In genomic region chr7:16934947-16935742, GRCh38 we compare ENCODE assay signal across 11 cellular contexts. TPM values are rescaled to one million over a fixed set of nuclear protein-coding genes. Genes with fewer than 3 reads are reported as not detected.
DNase-seq lines count a peak whose midpoint lies in the region; ATAC-seq and TF ChIP-seq lines count a peak whose summit lies in the region.
"Had no signal": no experiment of that assay in that cellular context is flagged by ENCODE, and none has a peak within 500 bp of the region (broad histone marks: within the 10 kb centered on the region; RNA-seq: fewer than 3 reads in every experiment).

No MANE protein-coding gene starts in this region.

- POLR2A ChIA-PET in activated CD4-positive, alpha-beta memory T cell treated with anti-CD3 and anti-CD28 coated beads for 36 hours (lab: Charles Lee): no interaction called here
- POLR2A ChIA-PET in activated CD4-positive, alpha-beta memory T cell treated with anti-CD3 and anti-CD28 coated beads, Interleukin-2, amount 10 ng/mL, durations not matched to agents 7 days and 5 days (lab: Charles Lee): no interaction called here

- no peaks in the 10 kb centered on the region for H3K9me3 Mint-ChIP-seq in activated CD4-positive, alpha-beta memory T cell treated with anti-CD3 and anti-CD28 coated beads for 36 hours
- no peaks in the 10 kb centered on the region for H3K9me3 Mint-ChIP-seq in activated CD4-positive, alpha-beta memory T cell treated with anti-CD3 and anti-CD28 coated beads, Interleukin-2, amount 10 ng/mL, durations not matched to agents 7 days and 5 days
- H3K9me3 Mint-ChIP-seq in endothelial cell (ENCODE audit: unreplicated experiment): no peaks in the 10 kb centered on the region
- H3K9me3 Mint-ChIP-seq: T-helper 1 cell treated with Interleukin-12 subunit alpha and Interleukin-12 subunit beta and Interleukin-4 antibody, amounts not matched to agents 30 μg/mL and 1 μg/mL, for 36 hours had no signal

- peaks cover under 1% of the 10 kb centered on the region for H3K27me3 Mint-ChIP-seq in activated CD4-positive, alpha-beta memory T cell treated with anti-CD3 and anti-CD28 coated beads for 36 hours
- H3K27me3 Mint-ChIP-seq in activated CD4-positive, alpha-beta memory T cell treated with anti-CD3 and anti-CD28 coated beads, Interleukin-2, amount 10 ng/mL, durations not matched to agents 7 days and 5 days: peaks cover under 1% of the 10 kb centered on the region
- peaks cover 4% of the 10 kb centered on the region for H3K27me3 Mint-ChIP-seq in endothelial cell (ENCODE audit: unreplicated experiment)

- peak; percentile 39 for DNase-seq in activated CD4-positive, alpha-beta memory T cell treated with anti-CD3 and anti-CD28 coated beads for 36 hours
- DNase-seq in activated CD4-positive, alpha-beta memory T cell treated with anti-CD3 and anti-CD28 coated beads, Interleukin-2, amount 10 ng/mL, durations not matched to agents 7 days and 5 days: no peak
- DNase-seq in M059J (ENCODE audit: low read depth): peak; percentile 39
- DNase-seq in endothelial cell (ENCODE audit: low spot score): no peak
- peak; percentile 36 for DNase-seq in stimulated activated CD8-positive, alpha-beta memory T cell treated with anti-CD3 and anti-CD28 coated beads, Interleukin-4, amount 100 ng/mL, for 48 hours
- no peak for DNase-seq in CD1c-positive myeloid dendritic cell (ENCODE audit: extremely low spot score)
- DNase-seq: psoas muscle had no signal

- peaks cover 50% of the 10 kb centered on the region for H3K4me1 Mint-ChIP-seq in activated CD4-positive, alpha-beta memory T cell treated with anti-CD3 and anti-CD28 coated beads for 36 hours (ENCODE audit: low read depth)
- peaks cover 31% of the 10 kb centered on the region for H3K4me1 Mint-ChIP-seq in activated CD4-positive, alpha-beta memory T cell treated with anti-CD3 and anti-CD28 coated beads, Interleukin-2, amount 10 ng/mL, durations not matched to agents 7 days and 5 days
- H3K4me1 Mint-ChIP-seq in endothelial cell (ENCODE audit: unreplicated experiment): peaks cover 36% of the 10 kb centered on the region

- ATAC-seq in HG02981 (IDR thresholded peaks at IDR 0.05; ENCODE audit: unreplicated experiment) (no peak), HG03139 (IDR thresholded peaks at IDR 0.05; ENCODE audit: unreplicated experiment) (no peak)
- ATAC-seq: psoas muscle had no signal

- intact Hi-C loops in activated CD4-positive, alpha-beta memory T cell treated with anti-CD3 and anti-CD28 coated beads for 36 hours (cut with micrococcal nuclease): no loop called here

- H3K4me3 Mint-ChIP-seq in activated CD4-positive, alpha-beta memory T cell treated with anti-CD3 and anti-CD28 coated beads for 36 hours: no peak overlapping the region
- H3K4me3 Mint-ChIP-seq in activated CD4-positive, alpha-beta memory T cell treated with anti-CD3 and anti-CD28 coated beads, Interleukin-2, amount 10 ng/mL, durations not matched to agents 7 days and 5 days: no peak overlapping the region
- H3K4me3 Mint-ChIP-seq in endothelial cell (ENCODE audit: unreplicated experiment): no peak overlapping the region
- H3K4me3 Mint-ChIP-seq: T-helper 1 cell treated with Interleukin-12 subunit alpha and Interleukin-12 subunit beta and Interleukin-4 antibody, amounts not matched to agents 30 μg/mL and 1 μg/mL, for 36 hours had no signal

- CTCF ChIA-PET in activated CD4-positive, alpha-beta memory T cell treated with anti-CD3 and anti-CD28 coated beads for 36 hours (lab: Charles Lee): interaction anchor here (1.0 kb wide), 1 partner anchor 17 kb away, joined by 3 read pairs; no protein-coding TSS in a partner anchor
- CTCF ChIA-PET in activated CD4-positive, alpha-beta memory T cell treated with anti-CD3 and anti-CD28 coated beads, Interleukin-2, amount 10 ng/mL, durations not matched to agents 7 days and 5 days (lab: Charles Lee): no interaction called here

- H3K27ac Mint-ChIP-seq in activated CD4-positive, alpha-beta memory T cell treated with anti-CD3 and anti-CD28 coated beads for 36 hours: no peak overlapping the region
- no peak overlapping the region for H3K27ac Mint-ChIP-seq in activated CD4-positive, alpha-beta memory T cell treated with anti-CD3 and anti-CD28 coated beads, Interleukin-2, amount 10 ng/mL, durations not matched to agents 7 days and 5 days
- H3K27ac Mint-ChIP-seq in endothelial cell (ENCODE audit: unreplicated experiment): peak overlapping the region; percentile 81
- H3K27ac Mint-ChIP-seq: T-helper 1 cell treated with Interleukin-12 subunit alpha and Interleukin-12 subunit beta and Interleukin-4 antibody, amounts not matched to agents 30 μg/mL and 1 μg/mL, for 36 hours had no signal

- TF ChIP-seq CTCF in endothelial cell (IDR thresholded peaks at IDR 0.05; ENCODE audit: unreplicated experiment): no peak

- H3K36me3 Mint-ChIP-seq in activated CD4-positive, alpha-beta memory T cell treated with anti-CD3 and anti-CD28 coated beads for 36 hours: no peaks in the 10 kb centered on the region
- no peaks in the 10 kb centered on the region for H3K36me3 Mint-ChIP-seq in activated CD4-positive, alpha-beta memory T cell treated with anti-CD3 and anti-CD28 coated beads, Interleukin-2, amount 10 ng/mL, durations not matched to agents 7 days and 5 days (ENCODE audit: low read depth)
- no peaks in the 10 kb centered on the region for H3K36me3 Mint-ChIP-seq in endothelial cell (ENCODE audit: low read depth, unreplicated experiment)

RNA-seq across cellular contexts. Expression of gene AGR3, which starts 53.4 kb away (rescaled TPM):
- total RNA-seq in activated CD4-positive, alpha-beta memory T cell treated with anti-CD3 and anti-CD28 coated beads for 36 hours: not detected
- not detected for total RNA-seq in activated CD4-positive, alpha-beta memory T cell treated with anti-CD3 and anti-CD28 coated beads, Interleukin-2, amount 10 ng/mL, durations not matched to agents 7 days and 5 days
- not detected in 2 replicates for total RNA-seq in M059J (2014; rRNA removed; shearing (Covaris generic))
- total RNA-seq in endothelial cell (ENCODE audit: unreplicated experiment): not detected
- total RNA-seq: glomerular endothelial cell, psoas muscle had no signal

Comparison
In these comparisons a context has a peak if more than half of its experiments do, and no peak if none do; other contexts are left out.
1. DNase-seq: peak in activated CD4-positive, alpha-beta memory T cell treated with anti-CD3 and anti-CD28 coated beads for 36 hours (single experiment), M059J (single experiment) and stimulated activated CD8-positive, alpha-beta memory T cell treated with anti-CD3 and anti-CD28 coated beads, Interleukin-4, amount 100 ng/mL, for 48 hours (single experiment); none in activated CD4-positive, alpha-beta memory T cell treated with anti-CD3 and anti-CD28 coated beads, Interleukin-2, amount 10 ng/mL, durations not matched to agents 7 days and 5 days (single experiment), endothelial cell (single experiment) and CD1c-positive myeloid dendritic cell (single experiment).